1 cellular context compared by ENCODE assay signal in genomic region chr22:50008151-50009040, GRCh38.
TF ChIP-seq lines count a peak whose summit lies in the region.

No MANE protein-coding gene starts in this region.

TF ChIP-seq in SK-N-SH treated with all-trans-retinoic acid at 6 μM for 48 hours, 23 proteins besides CTCF, POLR2A, EP300 and RAD21 (continued from another document):
- TF ChIP-seq ZNF8 (CRISPR knock-in tag; IDR thresholded peaks at IDR 0.05) (no peak), RARB (CRISPR knock-in tag; IDR thresholded peaks at IDR 0.05) (no peak), SNAI2 (CRISPR knock-in tag; IDR thresholded peaks at IDR 0.05) (no peak)
